1 cellular context compared by ENCODE assay signal in genomic region chr1:28443550-28443949, GRCh38.
TF ChIP-seq lines count a peak whose summit lies in the region.

No MANE protein-coding gene starts in this region.

TF ChIP-seq in HepG2, 621 proteins besides CTCF, POLR2A, EP300 and RAD21 (continued from another document):
- TF ChIP-seq CEBPZ (IDR thresholded peaks at IDR 0.05; ENCODE audit: low read length) (no peak), REL (CRISPR knock-in tag; conservative IDR thresholded peaks at IDR 0.05) (no peak), ZFP1 (CRISPR knock-in tag; IDR thresholded peaks at IDR 0.05) (no peak), KLF15 (CRISPR knock-in tag; IDR thresholded peaks at IDR 0.05; ENCODE audit: borderline replicate concordance) (no peak), SETDB1 (CRISPR knock-in tag; IDR thresholded peaks at IDR 0.05; ENCODE audit: borderline replicate concordance) (no peak), RFXAP (CRISPR knock-in tag; IDR thresholded peaks at IDR 0.05; ENCODE audit: borderline replicate concordance) (no peak), MBD4 (IDR thresholded peaks at IDR 0.05; ENCODE audit: borderline replicate concordance, low read length) (no peak), SRY (CRISPR knock-in tag; IDR thresholded peaks at IDR 0.05) (no peak), HBP1 (CRISPR knock-in tag; IDR thresholded peaks at IDR 0.05; ENCODE audit: low read depth) (no peak), FOXA1 (IDR thresholded peaks at IDR 0.05) (no peak), FOXA1 (CRISPR knock-in tag; IDR thresholded peaks at IDR 0.05) (no peak), RFX3 (CRISPR knock-in tag; IDR thresholded peaks at IDR 0.05) (no peak)
